Comparison of ENCODE assay signal across 18 cellular contexts in the genomic region with DNA sequence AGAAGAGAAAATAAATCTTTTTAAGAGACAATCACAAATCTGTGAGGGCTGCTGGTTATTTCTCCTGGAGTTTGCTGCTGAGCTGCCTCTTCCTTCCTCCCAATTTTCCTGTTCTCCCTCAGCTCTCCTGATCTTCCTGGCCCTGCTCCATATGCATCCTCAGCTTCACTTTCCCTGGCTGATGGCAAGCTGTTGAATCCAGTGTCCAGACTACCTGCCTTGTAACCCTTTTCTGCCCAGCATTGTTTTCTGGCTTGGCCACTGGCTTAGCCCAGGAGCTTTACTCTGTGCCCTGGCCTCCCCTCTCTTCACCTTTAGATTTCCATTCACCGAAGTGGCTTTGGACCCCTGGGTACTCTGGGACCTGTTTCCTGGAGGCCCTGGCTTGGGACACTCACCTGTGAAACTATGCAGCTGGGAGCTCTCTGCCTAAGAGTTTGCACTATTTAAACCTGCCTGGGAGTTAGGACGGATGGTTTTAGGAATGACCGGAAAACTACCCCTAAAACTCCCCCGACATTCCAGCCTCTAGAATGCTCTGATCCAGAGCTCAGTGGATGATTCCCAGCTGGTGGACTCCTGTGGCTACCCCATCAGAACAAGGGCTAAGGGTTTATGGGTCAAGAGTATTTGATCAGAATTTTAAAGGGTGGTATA.
DNase-seq lines count a peak whose midpoint lies in the region; ATAC-seq and TF ChIP-seq lines count a peak whose summit lies in the region.
"Had no signal": no experiment of that assay in that cellular context is flagged by ENCODE, and none has a peak within 500 bp of the region (broad histone marks: within the 10 kb centered on the region; RNA-seq: fewer than 3 reads in every experiment).

No MANE protein-coding gene starts in this region.

- peak overlapping the region; percentile 23 for H3K27ac Mint-ChIP-seq in endodermal cell
- H3K27ac Mint-ChIP-seq in nephron = peak overlapping the region; percentile 89 to 95 (median 90)
- H3K27ac Mint-ChIP-seq in activated T-cell treated with anti-CD3 and anti-CD28 coated beads, Interleukin-2, amount 50 U/mL, for 72 hours = no peak overlapping the region
- H3K27ac Mint-ChIP-seq: activated B cell treated with CpG ODN at 0.5 μM for 24 hours; activated naive CD8-positive, alpha-beta T cell treated with anti-CD3 and anti-CD28 coated beads, Interleukin-2, amount 10 ng/mL, durations not matched to agents 7 days and 5 days had no signal

- H3K27ac ChIP-seq in left ventricle myocardium inferior (replicated peaks) (peak overlapping the region; percentile 3), endodermal cell (ENCODE audit: low read depth, low read length) (peak overlapping the region; percentile 33), thymus (ENCODE audit: low read depth) (peak overlapping the region; percentile 8)
- H3K27ac ChIP-seq: lower lobe of right lung, tibial nerve had no signal

- no peaks in the 10 kb centered on the region for H3K27me3 ChIP-seq in left ventricle myocardium inferior (ENCODE audit: low read depth)
- H3K27me3 ChIP-seq in endodermal cell (ENCODE audit: control insufficient read depth, insufficient read depth, low read length, poor library complexity, severe bottlenecking) = no peaks in the 10 kb centered on the region
- no peaks in the 10 kb centered on the region for H3K27me3 ChIP-seq in thymus (ENCODE audit: control insufficient read depth, insufficient read depth)
- H3K27me3 ChIP-seq: stomach, tibial nerve had no signal

- H3K27me3 Mint-ChIP-seq in endodermal cell (ENCODE audit: insufficient read depth) (no peaks in the 10 kb centered on the region), nephron (ENCODE audit: low read depth) (peaks cover 4% of the 10 kb centered on the region)
- no peaks in the 10 kb centered on the region for H3K27me3 Mint-ChIP-seq in activated T-cell treated with anti-CD3 and anti-CD28 coated beads, Interleukin-2, amount 50 U/mL, for 72 hours (ENCODE audit: low read depth)
- H3K27me3 Mint-ChIP-seq: activated B cell treated with CpG ODN at 0.5 μM for 24 hours; activated naive CD8-positive, alpha-beta T cell treated with anti-CD3 and anti-CD28 coated beads, Interleukin-2, amount 10 ng/mL, durations not matched to agents 7 days and 5 days; CD4-positive, alpha-beta memory T cell had no signal

- H3K4me3 Mint-ChIP-seq in endodermal cell (no peak overlapping the region), nephron (peak overlapping the region in 1 of 3 experiments; percentile 26)
- no peak overlapping the region for H3K4me3 Mint-ChIP-seq in activated T-cell treated with anti-CD3 and anti-CD28 coated beads, Interleukin-2, amount 50 U/mL, for 72 hours
- H3K4me3 Mint-ChIP-seq: activated B cell treated with CpG ODN at 0.5 μM for 24 hours; activated naive CD8-positive, alpha-beta T cell treated with anti-CD3 and anti-CD28 coated beads, Interleukin-2, amount 10 ng/mL, durations not matched to agents 7 days and 5 days; CD4-positive, alpha-beta memory T cell had no signal

- H3K36me3 ChIP-seq in left ventricle myocardium inferior (peaks cover 91% of the 10 kb centered on the region), endodermal cell (ENCODE audit: control insufficient read depth, insufficient read depth, low read length) (peaks cover 93% of the 10 kb centered on the region), thymus (ENCODE audit: control insufficient read depth, insufficient read depth) (peaks cover 82% of the 10 kb centered on the region)

- H3K36me3 Mint-ChIP-seq in endodermal cell (ENCODE audit: low read depth) = peaks cover 66% of the 10 kb centered on the region
- peaks cover 84% of the 10 kb centered on the region for H3K36me3 Mint-ChIP-seq in nephron (ENCODE audit: low read depth)
- H3K36me3 Mint-ChIP-seq in activated T-cell treated with anti-CD3 and anti-CD28 coated beads, Interleukin-2, amount 50 U/mL, for 72 hours (ENCODE audit: insufficient read depth in 2 of 2) = peaks cover 1 to 9% of the 10 kb centered on the region in 2 donors

- peaks cover 69% of the 10 kb centered on the region for H3K4me1 ChIP-seq in left ventricle myocardium inferior
- peaks cover 16% of the 10 kb centered on the region for H3K4me1 ChIP-seq in endodermal cell (ENCODE audit: control insufficient read depth, insufficient read depth, low read length)
- no peaks in the 10 kb centered on the region for H3K4me1 ChIP-seq in thymus (ENCODE audit: control insufficient read depth, insufficient read depth, low read length)
- H3K4me1 ChIP-seq: lower lobe of right lung had no signal

- DNase-seq in left ventricle myocardium inferior = no peak
- DNase-seq in Right ventricle myocardium inferior (ENCODE audit: missing footprints) = no peak
- DNase-seq in endodermal cell = peak; percentile 63
- no peak for DNase-seq in activated T-cell treated with anti-CD3 and anti-CD28 coated beads, Interleukin-2, amount 50 U/mL, for 72 hours
- DNase-seq: activated B cell treated with CpG ODN at 0.5 μM for 24 hours; activated CD4-positive, alpha-beta T cell treated with anti-CD3 and anti-CD28 coated beads, Interleukin-2, amount 50 U/mL, for 4 hours; activated CD8-positive, alpha-beta memory T cell treated with anti-CD3 and anti-CD28 coated beads, Interleukin-2, amount 50 U/mL, for 48 hours; activated effector memory CD4-positive, alpha-beta T cell treated with Interleukin-2 at 50 U/mL for 16 hours; activated naive CD8-positive, alpha-beta T cell treated with anti-CD3 and anti-CD28 coated beads, Interleukin-2, amount 10 ng/mL, durations not matched to agents 7 days and 5 days; lower lobe of right lung; stomach had no signal

- H3K9me3 Mint-ChIP-seq in endodermal cell (no peaks in the 10 kb centered on the region), nephron (no peaks in the 10 kb centered on the region)
- H3K9me3 Mint-ChIP-seq in activated T-cell treated with anti-CD3 and anti-CD28 coated beads, Interleukin-2, amount 50 U/mL, for 72 hours = no peaks in the 10 kb centered on the region
- H3K9me3 Mint-ChIP-seq: activated B cell treated with CpG ODN at 0.5 μM for 24 hours; activated naive CD8-positive, alpha-beta T cell treated with anti-CD3 and anti-CD28 coated beads, Interleukin-2, amount 10 ng/mL, durations not matched to agents 7 days and 5 days had no signal

- intact Hi-C loops in left ventricle myocardium inferior (cut with micrococcal nuclease) (loop anchor here (2.0 kb wide), 1 partner anchor 43 kb away; no protein-coding TSS in a partner anchor), Right ventricle myocardium inferior (cut with DNase I) (no loop called here)

- peaks cover 46% of the 10 kb centered on the region for H3K4me1 Mint-ChIP-seq in endodermal cell
- H3K4me1 Mint-ChIP-seq in nephron = peaks cover 67% of the 10 kb centered on the region
- H3K4me1 Mint-ChIP-seq in activated T-cell treated with anti-CD3 and anti-CD28 coated beads, Interleukin-2, amount 50 U/mL, for 72 hours (ENCODE audit: low read depth) = no peaks in the 10 kb centered on the region
- H3K4me1 Mint-ChIP-seq: activated B cell treated with CpG ODN at 0.5 μM for 24 hours; activated naive CD8-positive, alpha-beta T cell treated with anti-CD3 and anti-CD28 coated beads, Interleukin-2, amount 10 ng/mL, durations not matched to agents 7 days and 5 days had no signal

- H3K9me3 ChIP-seq in left ventricle myocardium inferior (replicated peaks) = no peaks in the 10 kb centered on the region
- H3K9me3 ChIP-seq in endodermal cell (ENCODE audit: control insufficient read depth, low read length) = no peaks in the 10 kb centered on the region
- no peaks in the 10 kb centered on the region for H3K9me3 ChIP-seq in thymus (ENCODE audit: control insufficient read depth)
- H3K9me3 ChIP-seq: lower lobe of right lung, stomach, tibial nerve had no signal

- ATAC-seq in Right ventricle myocardium inferior = no peak
- no peak for ATAC-seq in GM18873 (IDR thresholded peaks at IDR 0.05; ENCODE audit: low FRiP score, unreplicated experiment)
- no peak for ATAC-seq in activated T-cell treated with anti-CD3 and anti-CD28 coated beads, Interleukin-2, amount 50 U/mL, for 72 hours (replicated peaks in 1 of 2)
- no peak for ATAC-seq in GM19023 (IDR thresholded peaks at IDR 0.05; ENCODE audit: unreplicated experiment)
- ATAC-seq: Panc1 had no signal

- H3K9ac ChIP-seq in endodermal cell (ENCODE audit: extremely low read depth, low read length, poor library complexity, severe bottlenecking) = no peak overlapping the region

- H3K4me3 ChIP-seq in left ventricle myocardium inferior (no peak overlapping the region), endodermal cell (ENCODE audit: low read length) (no peak overlapping the region), thymus (ENCODE audit: low read length) (no peak overlapping the region)
- H3K4me3 ChIP-seq: lower lobe of right lung, stomach, tibial nerve had no signal

- TF ChIP-seq CTCF in left ventricle myocardium inferior (IDR thresholded peaks at IDR 0.05; ENCODE audit: borderline replicate concordance) = no peak
- TF ChIP-seq CTCF in endodermal cell (conservative IDR thresholded peaks at IDR 0.05) = no peak
- no peak for TF ChIP-seq CTCF in nephron (IDR thresholded peaks at IDR 0.05; ENCODE audit: unreplicated experiment in 3 of 3)

- 81 to 84% methylated on average over 3 to 4 of the region's 4 CpGs for WGBS in endodermal cell (ENCODE audit: insufficient coverage in 1 of 2, insufficient read length in 1 of 2), 2 experiments
- WGBS in thymus = 97% methylated on average over 4 of the region's 4 CpGs
